29 cellular contexts compared by ENCODE assay signal in the genomic region with DNA sequence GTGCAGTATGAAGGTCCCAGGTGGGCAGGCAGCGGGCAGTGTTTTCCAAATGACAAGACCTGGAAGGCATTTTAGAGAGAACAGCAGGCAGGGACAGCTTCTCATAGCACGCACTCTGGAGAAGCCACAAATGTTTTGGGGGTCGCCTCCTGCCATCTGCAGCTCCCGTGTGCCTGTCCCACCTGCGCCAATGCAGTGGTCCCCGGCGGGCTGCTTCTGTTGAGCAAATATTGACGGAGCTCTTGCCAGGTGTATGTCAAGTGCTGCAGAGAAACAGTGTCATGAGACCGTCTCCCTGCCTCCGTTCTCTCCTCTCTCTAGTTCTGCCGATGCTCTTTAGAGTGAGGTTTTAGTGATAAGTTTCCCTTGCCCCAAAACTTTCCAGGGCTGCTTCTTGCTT.
A peak's percentile ranks its signal among the peaks of the same experiment; 100 is the strongest.
DNase-seq lines count a peak whose midpoint lies in the region; ATAC-seq and TF ChIP-seq lines count a peak whose summit lies in the region.
"Had no signal": no experiment of that assay in that cellular context is flagged by ENCODE, and none has a peak within 500 bp of the region (broad histone marks: within the 10 kb centered on the region; RNA-seq: fewer than 3 reads in every experiment).

No MANE protein-coding gene starts in this region.

- no peaks in the 10 kb centered on the region for H3K9me3 Mint-ChIP-seq in activated CD8-positive, alpha-beta memory T cell treated with anti-CD3 and anti-CD28 coated beads, Interleukin-2, amount 10 ng/mL, durations not matched to agents 7 days and 5 days (ENCODE audit: low read depth)
- H3K9me3 Mint-ChIP-seq: activated CD4-positive, alpha-beta memory T cell treated with anti-CD3 and anti-CD28 coated beads for 36 hours; effector memory CD8-positive, alpha-beta T cell; nephron had no signal

- H3K4me3 ChIP-seq in left lung = no peak overlapping the region
- H3K4me3 ChIP-seq: mucosa of descending colon, ovary, SJCRH30, smooth muscle cell, stomach, tibial artery had no signal

- no peaks in the 10 kb centered on the region for H3K4me1 ChIP-seq in left lung
- H3K4me1 ChIP-seq: SJCRH30 had no signal

- no peaks in the 10 kb centered on the region for H3K36me3 Mint-ChIP-seq in activated CD8-positive, alpha-beta memory T cell treated with anti-CD3 and anti-CD28 coated beads, Interleukin-2, amount 10 ng/mL, durations not matched to agents 7 days and 5 days
- H3K36me3 Mint-ChIP-seq in T-helper 17 cell (ENCODE audit: low read depth) = no peaks in the 10 kb centered on the region

- H3K4me3 Mint-ChIP-seq in activated CD8-positive, alpha-beta memory T cell treated with anti-CD3 and anti-CD28 coated beads, Interleukin-2, amount 10 ng/mL, durations not matched to agents 7 days and 5 days = no peak overlapping the region
- no peak overlapping the region for H3K4me3 Mint-ChIP-seq in T-helper 17 cell
- H3K4me3 Mint-ChIP-seq: activated CD4-positive, alpha-beta memory T cell treated with anti-CD3 and anti-CD28 coated beads for 36 hours; CD4-positive, alpha-beta memory T cell; effector memory CD8-positive, alpha-beta T cell; nephron had no signal

- H3K36me3 ChIP-seq in KOPT-K1 (ENCODE audit: insufficient read depth, low read length) (peaks cover 48% of the 10 kb centered on the region), left lung (no peaks in the 10 kb centered on the region)
- H3K36me3 ChIP-seq: ovary, SJCRH30 had no signal

- TF ChIP-seq CTCF in left lung (IDR thresholded peaks at IDR 0.05) = no peak

- H3K27me3 Mint-ChIP-seq in activated CD8-positive, alpha-beta memory T cell treated with anti-CD3 and anti-CD28 coated beads, Interleukin-2, amount 10 ng/mL, durations not matched to agents 7 days and 5 days = no peaks in the 10 kb centered on the region
- no peaks in the 10 kb centered on the region for H3K27me3 Mint-ChIP-seq in T-helper 17 cell
- H3K27me3 Mint-ChIP-seq: activated CD4-positive, alpha-beta memory T cell treated with anti-CD3 and anti-CD28 coated beads for 36 hours; CD4-positive, alpha-beta memory T cell had no signal

- no peak for ATAC-seq in activated CD8-positive, alpha-beta memory T cell treated with anti-CD3 and anti-CD28 coated beads, Interleukin-2, amount 10 ng/mL, durations not matched to agents 7 days and 5 days
- ATAC-seq in left lung (peak; percentile 13), T-helper 17 cell (no peak), HG02885 (IDR thresholded peaks at IDR 0.05; ENCODE audit: poor library complexity, unreplicated experiment) (no peak)
- ATAC-seq: effector memory CD8-positive, alpha-beta T cell; esophagus mucosa; mucosa of descending colon had no signal

- H3K9me3 ChIP-seq in KOPT-K1 (ENCODE audit: insufficient read depth, low read length, poor library complexity, severe bottlenecking) = no peaks in the 10 kb centered on the region
- H3K9me3 ChIP-seq in left lung = no peaks in the 10 kb centered on the region
- no peaks in the 10 kb centered on the region for H3K9me3 ChIP-seq in T-helper 17 cell (ENCODE audit: control insufficient read depth, low read length, poor library complexity, severe bottlenecking)
- H3K9me3 ChIP-seq: mucosa of descending colon, ovary, SJCRH30, stomach, tibial artery had no signal

- H3K27ac ChIP-seq in KOPT-K1 (ENCODE audit: low read depth, low read length, poor library complexity, severe bottlenecking) (peak overlapping the region; percentile 3), left lung (no peak overlapping the region)
- H3K27ac ChIP-seq: ovary, SJCRH30, stomach, tibial artery had no signal

- peak; percentile 37 for DNase-seq in activated CD8-positive, alpha-beta memory T cell treated with anti-CD3 and anti-CD28 coated beads for 24 hours
- DNase-seq in activated CD8-positive, alpha-beta memory T cell treated with anti-CD3 and anti-CD28 coated beads, Interleukin-2, amount 10 ng/mL, durations not matched to agents 7 days and 5 days = no peak
- DNase-seq in NCI-H69 (lab: John Stamatoyannopoulos, UW) = peak; percentile 50
- no peak for DNase-seq in left lung
- DNase-seq in central memory CD4-positive, alpha-beta T cell = no peak
- no peak for DNase-seq in T-helper 17 cell
- DNase-seq: activated CD4-positive, alpha-beta memory T cell treated with anti-CD3 and anti-CD28 coated beads for 36 hours; activated CD4-positive, CD25-positive, alpha-beta regulatory T cell treated with anti-CD3 and anti-CD28 coated beads, Interleukin-2, amount 50 U/mL, for 72 hours; activated gamma-delta T cell treated with Interleukin-2 at 50 U/mL for 16 hours; amniotic stem cell; CD4-positive, alpha-beta memory T cell; DMS153; effector memory CD8-positive, alpha-beta T cell; foreskin fibroblast; IMR-90; mucosa of descending colon; NCI-H1048; NCI-H2029 treated with DMSO at 0.1 percent for 48 hours; NCI-H524 treated with DMSO at 0.1 percent for 48 hours; ovary; SJCRH30; stimulated activated CD4-positive, alpha-beta T cell treated with anti-CD3 and anti-CD28 coated beads, Interleukin-1b, Interleukin-23, amount 100 ng/mL, for 48 hours; stomach; tibial artery had no signal

- no peaks in the 10 kb centered on the region for H3K4me1 Mint-ChIP-seq in activated CD8-positive, alpha-beta memory T cell treated with anti-CD3 and anti-CD28 coated beads, Interleukin-2, amount 10 ng/mL, durations not matched to agents 7 days and 5 days
- peaks cover 30% of the 10 kb centered on the region for H3K4me1 Mint-ChIP-seq in T-helper 17 cell

- H3K27ac Mint-ChIP-seq in activated CD8-positive, alpha-beta memory T cell treated with anti-CD3 and anti-CD28 coated beads, Interleukin-2, amount 10 ng/mL, durations not matched to agents 7 days and 5 days = no peak overlapping the region
- no peak overlapping the region for H3K27ac Mint-ChIP-seq in T-helper 17 cell
- H3K27ac Mint-ChIP-seq: activated CD4-positive, alpha-beta memory T cell treated with anti-CD3 and anti-CD28 coated beads for 36 hours; effector memory CD8-positive, alpha-beta T cell; nephron had no signal

- no peaks in the 10 kb centered on the region for H3K27me3 ChIP-seq in left lung
- H3K27me3 ChIP-seq: ovary, SJCRH30, stomach, tibial artery had no signal

- CTCF ChIA-PET in activated CD8-positive, alpha-beta memory T cell treated with anti-CD3 and anti-CD28 coated beads, Interleukin-2, amount 10 ng/mL, durations not matched to agents 7 days and 5 days (lab: Charles Lee) = no interaction called here

- intact Hi-C loops in left lung (cut with DNase I) = no loop called here

Comparison
In these comparisons a context has a peak if more than half of its experiments do, and no peak if none do; other contexts are left out.
1. DNase-seq: peak in activated CD8-positive, alpha-beta memory T cell treated with anti-CD3 and anti-CD28 coated beads for 24 hours (single experiment) and NCI-H69 (single experiment); none in activated CD8-positive, alpha-beta memory T cell treated with anti-CD3 and anti-CD28 coated beads, Interleukin-2, amount 10 ng/mL, durations not matched to agents 7 days and 5 days (single experiment), left lung (0 of 2), central memory CD4-positive, alpha-beta T cell (single experiment) and T-helper 17 cell (0 of 3).